ENCODE assay signal across 13 cellular contexts in the genomic region with DNA sequence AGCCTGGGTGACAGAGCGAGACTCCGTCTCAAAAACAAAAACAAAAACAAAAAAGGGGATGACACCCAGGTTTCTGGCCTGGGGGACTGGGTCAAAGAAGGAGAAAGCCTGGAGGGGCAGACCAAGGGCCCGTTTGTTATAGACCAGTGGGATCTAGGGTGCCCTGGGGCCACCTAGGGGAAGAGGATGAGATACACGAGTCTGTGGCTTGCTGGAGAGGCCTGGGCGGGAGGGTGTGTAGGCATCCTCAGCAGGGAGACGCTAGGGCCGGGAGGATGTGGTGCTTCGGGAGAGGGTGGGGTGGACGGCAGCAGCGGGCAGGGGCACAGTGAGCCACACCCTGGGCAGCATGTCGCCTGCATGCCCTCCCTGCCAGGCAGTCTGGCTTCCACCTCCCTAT. TPM values are rescaled to one million over a fixed set of nuclear protein-coding genes. Genes with fewer than 3 reads are reported as not detected.
DNase-seq lines count a peak whose midpoint lies in the region; ATAC-seq, FAIRE-seq and TF ChIP-seq lines count a peak whose summit lies in the region.
"Had no signal": no experiment of that assay in that cellular context is flagged by ENCODE, and none has a peak within 500 bp of the region (broad histone marks: within the 10 kb centered on the region; RNA-seq: fewer than 3 reads in every experiment).

No MANE protein-coding gene starts in this region.

- peaks cover 6% of the 10 kb centered on the region for H3K9me3 Mint-ChIP-seq in CD8-positive, alpha-beta T cell
- peaks cover 10% of the 10 kb centered on the region for H3K9me3 Mint-ChIP-seq in activated T-helper 1 cell treated with anti-CD3 and anti-CD28 coated beads, Interleukin-12 subunit alpha, Interleukin-12 subunit beta, Interleukin-2, Interleukin-4 antibody, amounts not matched to agents 30 ng/mL and 10 ng/mL and 1 ng/mL, durations not matched to agents 14 hours and 24 hours and 36 hours

- no peak overlapping the region for H3K4me2 ChIP-seq in A549

- ATAC-seq in A549, result peak; percentile 35 to 51; a peak in 4 of 6 replicates
- ATAC-seq in CD8-positive, alpha-beta T cell, result peak; percentile 39
- ATAC-seq: gastroesophageal sphincter, sciatic nerve had no signal

- WGBS in A549 (ENCODE audit: missing lambda C conversion rate), result 61% methylated on average over 11 of the region's 11 CpGs
- WGBS in esophagus squamous epithelium, 2 donors, result 60 to 66% methylated on average over 11 of the region's 11 CpGs

- peak in 1 of 2 experiments; percentile 24; a peak in 2 of 5 replicates for TF ChIP-seq RAD21 in A549 (conservative IDR thresholded peaks at IDR 0.05 in 1 of 2, IDR thresholded peaks at IDR 0.05 in 1 of 2)

- TF ChIP-seq POLR2A in A549 (IDR thresholded peaks at IDR 0.05; ENCODE audit: low read length), result no peak
- TF ChIP-seq POLR2A in esophagus squamous epithelium (IDR thresholded peaks at IDR 0.05), result no peak

- POLR2A ChIA-PET in A549 (lab: Yijun Ruan, JAX) (no interaction called here), RWPE1 (lab: Yijun Ruan, JAX; ENCODE audit: low non-redundant PET) (no interaction called here), HEK293T (lab: Yijun Ruan, JAX) (no interaction called here)
- POLR2A ChIA-PET in CD8-positive, alpha-beta T cell (lab: Charles Lee), result no interaction called here

- no peaks in the 10 kb centered on the region for H3K9me3 ChIP-seq in A549
- H3K9me3 ChIP-seq in CD8-positive, alpha-beta T cell (ENCODE audit: low read length), result no peaks in the 10 kb centered on the region
- no peaks in the 10 kb centered on the region for H3K9me3 ChIP-seq in esophagus squamous epithelium
- H3K9me3 ChIP-seq: adrenal gland, gastroesophageal sphincter had no signal

- intact Hi-C loops in CD8-positive, alpha-beta T cell (cut with DNase I, micrococcal nuclease), result loop anchor here in 1 of 2 experiments (1.0 kb wide), 1 partner anchor 108 kb away; no protein-coding TSS in a partner anchor
- intact Hi-C loops in esophagus squamous epithelium (cut with DNase I), result no loop called here
- intact Hi-C loops in activated T-helper 1 cell treated with anti-CD3 and anti-CD28 coated beads, Interleukin-12 subunit alpha, Interleukin-12 subunit beta, Interleukin-2, Interleukin-4 antibody, amounts not matched to agents 30 ng/mL and 10 ng/mL and 1 ng/mL, durations not matched to agents 14 hours and 24 hours and 36 hours (cut with micrococcal nuclease), result loop anchor here (1.0 kb wide), 1 partner anchor 10 kb away; no protein-coding TSS in a partner anchor

- H3K27ac ChIP-seq in A549 (no peak overlapping the region), RWPE1 (peak overlapping the region; percentile 47), esophagus squamous epithelium (no peak overlapping the region)
- no peak overlapping the region for H3K27ac ChIP-seq in CD8-positive, alpha-beta T cell (ENCODE audit: low read depth, low read length)
- H3K27ac ChIP-seq: adrenal gland had no signal

- peak overlapping the region; percentile 41 for H3K27ac Mint-ChIP-seq in CD8-positive, alpha-beta T cell
- no peak overlapping the region for H3K27ac Mint-ChIP-seq in activated T-helper 1 cell treated with anti-CD3 and anti-CD28 coated beads, Interleukin-12 subunit alpha, Interleukin-12 subunit beta, Interleukin-2, Interleukin-4 antibody, amounts not matched to agents 30 ng/mL and 10 ng/mL and 1 ng/mL, durations not matched to agents 14 hours and 24 hours and 36 hours

- no peak for TF ChIP-seq EP300 in A549 (IDR thresholded peaks at IDR 0.05)

- peaks cover 1% of the 10 kb centered on the region for H3K36me3 Mint-ChIP-seq in CD8-positive, alpha-beta T cell
- H3K36me3 Mint-ChIP-seq in activated T-helper 1 cell treated with anti-CD3 and anti-CD28 coated beads, Interleukin-12 subunit alpha, Interleukin-12 subunit beta, Interleukin-2, Interleukin-4 antibody, amounts not matched to agents 30 ng/mL and 10 ng/mL and 1 ng/mL, durations not matched to agents 14 hours and 24 hours and 36 hours (ENCODE audit: low read depth), result peaks cover 24% of the 10 kb centered on the region

- FAIRE-seq in A549 (lab: Jason Lieb, UNC), result no peak

- H3K4me3 ChIP-seq in A549 (no peak overlapping the region), epithelial cell of proximal tubule (ENCODE audit: low read depth, low read length) (no peak overlapping the region), esophagus squamous epithelium (no peak overlapping the region)
- H3K4me3 ChIP-seq in CD8-positive, alpha-beta T cell (ENCODE audit: low read depth, low read length), result no peak overlapping the region
- H3K4me3 ChIP-seq: adrenal gland, gastroesophageal sphincter had no signal

- H3K4me1 ChIP-seq in A549 (no peaks in the 10 kb centered on the region), esophagus squamous epithelium (peaks cover 0 to 13% (median 0%) of the 10 kb centered on the region in 3 donors)
- H3K4me1 ChIP-seq in CD8-positive, alpha-beta T cell (ENCODE audit: insufficient read depth, low read length), result peaks cover 11% of the 10 kb centered on the region
- H3K4me1 ChIP-seq: adrenal gland had no signal

- H3K4me3 Mint-ChIP-seq in CD8-positive, alpha-beta T cell, result no peak overlapping the region
- H3K4me3 Mint-ChIP-seq in activated T-helper 1 cell treated with anti-CD3 and anti-CD28 coated beads, Interleukin-12 subunit alpha, Interleukin-12 subunit beta, Interleukin-2, Interleukin-4 antibody, amounts not matched to agents 30 ng/mL and 10 ng/mL and 1 ng/mL, durations not matched to agents 14 hours and 24 hours and 36 hours, result no peak overlapping the region

- TF ChIP-seq CTCF in A549 (IDR thresholded peaks at IDR 0.05) (no peak), RWPE1 (conservative IDR thresholded peaks at IDR 0.05; ENCODE audit: low read depth) (no peak), epithelial cell of proximal tubule (conservative IDR thresholded peaks at IDR 0.05; ENCODE audit: low read depth, low read length) (peak; percentile 6), esophagus squamous epithelium (IDR thresholded peaks at IDR 0.05) (no peak)
- TF ChIP-seq CTCF in CD8-positive, alpha-beta T cell (IDR thresholded peaks at IDR 0.05), result no peak

- H3K27me3 ChIP-seq in CD8-positive, alpha-beta T cell (ENCODE audit: insufficient read depth, low read length), result no peaks in the 10 kb centered on the region
- H3K27me3 ChIP-seq in esophagus squamous epithelium, result no peaks in the 10 kb centered on the region
- H3K27me3 ChIP-seq: adrenal gland, gastroesophageal sphincter had no signal

- peaks cover 16% of the 10 kb centered on the region for H3K4me1 Mint-ChIP-seq in CD8-positive, alpha-beta T cell (ENCODE audit: low read depth)
- peaks cover 12% of the 10 kb centered on the region for H3K4me1 Mint-ChIP-seq in activated T-helper 1 cell treated with anti-CD3 and anti-CD28 coated beads, Interleukin-12 subunit alpha, Interleukin-12 subunit beta, Interleukin-2, Interleukin-4 antibody, amounts not matched to agents 30 ng/mL and 10 ng/mL and 1 ng/mL, durations not matched to agents 14 hours and 24 hours and 36 hours (ENCODE audit: low read depth)

- CTCF ChIA-PET in A549 (lab: Yijun Ruan, JAX), result interaction anchor here (2.1 to 2.9 kb wide), 2 partner anchors 12 to 108 kb away, joined by 8 to 17 read pairs; no protein-coding TSS in a partner anchor
- CTCF ChIA-PET in CD8-positive, alpha-beta T cell (lab: Charles Lee), result interaction anchor here (0.6 kb wide), 1 partner anchor 139 kb away, joined by 3 read pairs; no protein-coding TSS in a partner anchor
- CTCF ChIA-PET in RWPE1 (lab: Yijun Ruan, JAX), result no interaction called here
- CTCF ChIA-PET in HEK293T (lab: Yijun Ruan, JAX), result interaction anchor here (0.7 kb wide), 1 partner anchor 108 kb away, joined by 3 read pairs; no protein-coding TSS in a partner anchor

- DNase-seq in A549 (ENCODE audit: low read depth in 1 of 2, low spot score in 1 of 2) (no peak), RWPE1 (ENCODE audit: low spot score) (no peak), epithelial cell of proximal tubule (ENCODE audit: low read depth) (no peak), esophagus squamous epithelium (lab: John Stamatoyannopoulos, UW) (no peak), HEK293T (ENCODE audit: extremely low spot score) (no peak), mucosa of gallbladder (ENCODE audit: low spot score) (no peak)
- peak in 2 of 7 experiments; percentile 31 to 36 for DNase-seq in CD8-positive, alpha-beta T cell
- no peak for DNase-seq in activated T-helper 1 cell treated with anti-CD3 and anti-CD28 coated beads, Interleukin-12 subunit alpha, Interleukin-12 subunit beta, Interleukin-2, Interleukin-4 antibody, amounts not matched to agents 30 ng/mL and 10 ng/mL and 1 ng/mL, durations not matched to agents 14 hours and 24 hours and 36 hours (ENCODE audit: low spot score)
- DNase-seq: adrenal gland, dermis blood vessel endothelial cell, islet precursor cell had no signal

- no peaks in the 10 kb centered on the region for H3K36me3 ChIP-seq in CD8-positive, alpha-beta T cell (ENCODE audit: insufficient read depth, low read length)
- H3K36me3 ChIP-seq in esophagus squamous epithelium, result peaks cover 41 to 100% (median 58%) of the 10 kb centered on the region in 3 donors

- H3K27me3 Mint-ChIP-seq in CD8-positive, alpha-beta T cell (ENCODE audit: low read depth), result no peaks in the 10 kb centered on the region
- H3K27me3 Mint-ChIP-seq in activated T-helper 1 cell treated with anti-CD3 and anti-CD28 coated beads, Interleukin-12 subunit alpha, Interleukin-12 subunit beta, Interleukin-2, Interleukin-4 antibody, amounts not matched to agents 30 ng/mL and 10 ng/mL and 1 ng/mL, durations not matched to agents 14 hours and 24 hours and 36 hours (ENCODE audit: insufficient read depth), result no peaks in the 10 kb centered on the region

RNA-seq across cellular contexts. Expression of a gene that starts 17.1 kb away (rescaled TPM):
- 117 and 124 TPM in 2 replicates for polyA plus RNA-seq in A549 (2011; rRNA removed)
- polyA plus RNA-seq in A549 (2012; cell fraction: cytosol; rRNA removed), result 53.5 and 59.6 TPM in 2 replicates
- 16.5 and 24.4 TPM in 2 replicates for polyA plus RNA-seq in A549 (2012; cell fraction: nucleus; rRNA removed)
- polyA plus RNA-seq in A549 (2017; fragmentation: RNase III; extraction: RNeasy Plus Mini Kit Qiagen cat#74134 plus additional on column Dnase treatment), result 73.1 to 76.5 TPM (median 75.1 TPM) in 3 replicates
- 59.6 and 77.1 TPM in 2 replicates for polyA minus RNA-seq in A549 (2011; rRNA and poly(A)+ RNA removed)
- total RNA-seq in CD8-positive, alpha-beta T cell, result 10 to 100 TPM; 15.4 to 15.9 TPM
- total RNA-seq in epithelial cell of proximal tubule, result 57.1 and 82.8 TPM in 2 replicates
- total RNA-seq in esophagus squamous epithelium, result 10 to 100 TPM; 33.8 to 59.3 (median 51.2) TPM
- 82.2 TPM for total RNA-seq in mucosa of gallbladder
- total RNA-seq in activated T-helper 1 cell treated with anti-CD3 and anti-CD28 coated beads, Interleukin-12 subunit alpha, Interleukin-12 subunit beta, Interleukin-2, Interleukin-4 antibody, amounts not matched to agents 30 ng/mL and 10 ng/mL and 1 ng/mL, durations not matched to agents 14 hours and 24 hours and 36 hours, result 19.8 and 24.2 TPM in 2 replicates

RNA-seq across cellular contexts. Expression of a gene that starts 19.3 kb away (rescaled TPM):
- 101 and 108 TPM in 2 replicates for polyA plus RNA-seq in A549 (2011; rRNA removed)
- polyA plus RNA-seq in A549 (2012; cell fraction: cytosol; rRNA removed), result 137 and 142 TPM in 2 replicates
- 175 and 218 TPM in 2 replicates for polyA plus RNA-seq in A549 (2012; cell fraction: nucleus; rRNA removed)
- polyA plus RNA-seq in A549 (2017; fragmentation: RNase III; extraction: RNeasy Plus Mini Kit Qiagen cat#74134 plus additional on column Dnase treatment), result 120 to 127 TPM (median 123 TPM) in 3 replicates
- 357 and 380 TPM in 2 replicates for polyA minus RNA-seq in A549 (2011; rRNA and poly(A)+ RNA removed)
- 10 to 100 TPM in 1 of 2 experiments, 1 to 10 TPM in 1; 9.1 to 11.4 TPM for total RNA-seq in CD8-positive, alpha-beta T cell
- 94.7 and 120 TPM in 2 replicates for total RNA-seq in epithelial cell of proximal tubule
- 10 to 100 TPM; 62.0 to 80.5 (median 64.2) TPM for total RNA-seq in esophagus squamous epithelium
- 285 TPM for total RNA-seq in mucosa of gallbladder
- 31.1 and 44.0 TPM in 2 replicates for total RNA-seq in activated T-helper 1 cell treated with anti-CD3 and anti-CD28 coated beads, Interleukin-12 subunit alpha, Interleukin-12 subunit beta, Interleukin-2, Interleukin-4 antibody, amounts not matched to agents 30 ng/mL and 10 ng/mL and 1 ng/mL, durations not matched to agents 14 hours and 24 hours and 36 hours

RNA-seq across cellular contexts. Expression of a gene that starts 43.2 kb away (rescaled TPM):
- polyA plus RNA-seq in A549 (2011; rRNA removed), result 30.8 and 41.8 TPM in 2 replicates
- polyA plus RNA-seq in A549 (2012; cell fraction: cytosol; rRNA removed), result 22.4 and 26.4 TPM in 2 replicates
- 41.4 and 43.0 TPM in 2 replicates for polyA plus RNA-seq in A549 (2012; cell fraction: nucleus; rRNA removed)
- polyA plus RNA-seq in A549 (2017; fragmentation: RNase III; extraction: RNeasy Plus Mini Kit Qiagen cat#74134 plus additional on column Dnase treatment), result 23.6 to 24.5 TPM (median 24.3 TPM) in 3 replicates
- polyA minus RNA-seq in A549 (2011; rRNA and poly(A)+ RNA removed), result 58.4 and 65.5 TPM in 2 replicates
- 100 to 1,000 TPM; 204 to 221 TPM for total RNA-seq in CD8-positive, alpha-beta T cell
- 10.7 and 27.3 TPM in 2 replicates for total RNA-seq in epithelial cell of proximal tubule
- total RNA-seq in esophagus squamous epithelium, result 10 to 100 TPM; 18.4 to 44.3 (median 35.0) TPM
- 38.6 TPM for total RNA-seq in mucosa of gallbladder
- total RNA-seq in activated T-helper 1 cell treated with anti-CD3 and anti-CD28 coated beads, Interleukin-12 subunit alpha, Interleukin-12 subunit beta, Interleukin-2, Interleukin-4 antibody, amounts not matched to agents 30 ng/mL and 10 ng/mL and 1 ng/mL, durations not matched to agents 14 hours and 24 hours and 36 hours, result 23.9 and 24.7 TPM in 2 replicates
